In genomic region chr3:116963802-116964201, GRCh38 we compare ENCODE assay signal across 22 cellular contexts.
DNase-seq lines count a peak whose midpoint lies in the region; ATAC-seq, FAIRE-seq and TF ChIP-seq lines count a peak whose summit lies in the region.
"Had no signal": no experiment of that assay in that cellular context is flagged by ENCODE, and none has a peak within 500 bp of the region (broad histone marks: within the 10 kb centered on the region; RNA-seq: fewer than 3 reads in every experiment).

No MANE protein-coding gene starts in this region.

- no peaks in the 10 kb centered on the region for H3K9me3 ChIP-seq in GM12878 (replicated peaks; ENCODE audit: control insufficient read depth, insufficient read depth, low read length)
- H3K9me3 ChIP-seq: BLaER1 had no signal

- H3K36me3 ChIP-seq in GM12878 (ENCODE audit: control insufficient read depth in 2 of 2, insufficient read depth in 2 of 2, low read length in 1 of 2) = no peaks in the 10 kb centered on the region
- H3K36me3 ChIP-seq: BLaER1 had no signal

- no peaks in the 10 kb centered on the region for H3K79me2 ChIP-seq in GM12878 (ENCODE audit: control insufficient read depth, insufficient read depth, low read length)

- WGBS in GM12878 (ENCODE audit: insufficient coverage, insufficient replicate concordance, low lambda C conversion rate, missing lambda C conversion rate) = 32% methylated on average over 3 of the region's 3 CpGs

- H3K27ac ChIP-seq in GM12878 (ENCODE audit: control insufficient read depth, insufficient read depth) = no peak overlapping the region
- H3K27ac ChIP-seq: BLaER1, C4-2B, GM23248 had no signal

- H3K9ac ChIP-seq in GM12878 (ENCODE audit: control insufficient read depth, insufficient read depth, low read length) = no peak overlapping the region
- H3K9ac ChIP-seq: BLaER1, GM23248 had no signal

- RAD21 ChIA-PET in GM12878 (lab: Charles Lee; ENCODE audit: unreplicated experiment) = no interaction called here

- POLR2A ChIA-PET in GM12878 (lab: Charles Lee) = no interaction called here

- H3K4me1 Mint-ChIP-seq in stimulated activated naive CD8-positive, alpha-beta T cell treated with anti-CD3 and anti-CD28 coated beads, Interleukin-15, amount 100 ng/mL, for 72 hours = no peaks in the 10 kb centered on the region
- H3K4me1 Mint-ChIP-seq: B cell; CD4-positive, CD25-positive, alpha-beta regulatory T cell; CD8-positive, alpha-beta memory T cell had no signal

- peaks cover 0 to 5% of the 10 kb centered on the region in 2 donors for H3K9me3 Mint-ChIP-seq in stimulated activated naive CD8-positive, alpha-beta T cell treated with anti-CD3 and anti-CD28 coated beads, Interleukin-15, amount 100 ng/mL, for 72 hours

- no peak overlapping the region for H3K4me3 Mint-ChIP-seq in stimulated activated naive CD8-positive, alpha-beta T cell treated with anti-CD3 and anti-CD28 coated beads, Interleukin-15, amount 100 ng/mL, for 72 hours
- H3K4me3 Mint-ChIP-seq: B cell; CD4-positive, CD25-positive, alpha-beta regulatory T cell; CD8-positive, alpha-beta memory T cell had no signal

- in situ Hi-C loops in GM12878 (cut with MboI) = no loop called here

- H3K4me1 ChIP-seq in GM12878 (ENCODE audit: control insufficient read depth, insufficient read depth, low read length) = no peaks in the 10 kb centered on the region
- H3K4me1 ChIP-seq: BLaER1 had no signal

- FAIRE-seq in GM12878 (lab: Jason Lieb, UNC) = no peak
- FAIRE-seq: GM12891, GM18507, H1 had no signal

- TF ChIP-seq CTCF in GM12878 (IDR thresholded peaks at IDR 0.05 in 2 of 3, conservative IDR thresholded peaks at IDR 0.05 in 1 of 3; ENCODE audit: control insufficient read depth in 2 of 3, extremely low read depth in 1 of 3, insufficient read depth in 1 of 3, low read depth in 3 of 3, low read length in 3 of 3) = no peak
- TF ChIP-seq CTCF in epithelial cell of esophagus (IDR thresholded peaks at IDR 0.05; ENCODE audit: insufficient read depth, low read depth, low read length, missing control alignments) = no peak

- H3K27me3 Mint-ChIP-seq in stimulated activated naive CD8-positive, alpha-beta T cell treated with anti-CD3 and anti-CD28 coated beads, Interleukin-15, amount 100 ng/mL, for 72 hours = no peaks in the 10 kb centered on the region
- H3K27me3 Mint-ChIP-seq: B cell; CD4-positive, CD25-positive, alpha-beta regulatory T cell; CD8-positive, alpha-beta memory T cell had no signal

- H2AFZ ChIP-seq in GM12878 (ENCODE audit: control insufficient read depth, low read depth, low read length) = no peak overlapping the region
- H2AFZ ChIP-seq: GM23248 had no signal

- TF ChIP-seq EP300 in GM12878 (IDR thresholded peaks at IDR 0.05; ENCODE audit: borderline replicate concordance in 1 of 2, control insufficient read depth in 1 of 2, low read depth in 2 of 2, low read length in 2 of 2) = no peak

- SMC1A ChIA-PET in GM12878 (lab: Charles Lee; ENCODE audit: uncharacterized antibody, unreplicated experiment) = no interaction called here

- peak; percentile 33 for DNase-seq in DMS53 (lab: John Stamatoyannopoulos, UW)
- peak; percentile 12 for DNase-seq in HPDE6-E6E7 (ENCODE audit: extremely low spot score)
- DNase-seq in GM12878 (ENCODE audit: low read depth, low spot score) = no peak
- peak; percentile 2 for DNase-seq in epithelial cell of esophagus (ENCODE audit: low read depth)
- no peak for DNase-seq in stimulated activated naive CD8-positive, alpha-beta T cell treated with anti-CD3 and anti-CD28 coated beads, Interleukin-15, amount 100 ng/mL, for 72 hours
- DNase-seq in T1000 (lab: John Stamatoyannopoulos, UW) = no peak
- DNase-seq: CD4-positive, CD25-positive, alpha-beta regulatory T cell; CD8-positive, alpha-beta memory T cell; DMS79; EL; GDM1; GM23248; H7; HCEC 1CT had no signal

- no TSS peak for BruUV-seq in GM12878 (replicated peaks; lab: Mats Ljungman, UMichigan)

- intact Hi-C loops in GM12878 (cut with micrococcal nuclease; ENCODE audit: unreplicated experiment) = no loop called here

- CTCF ChIA-PET in GM12878 (lab: Yijun Ruan, JAX) = no interaction called here

- no peak for TF ChIP-seq POLR2A in GM12878 (IDR thresholded peaks at IDR 0.05; ENCODE audit: low read depth, low read length)

- H3K27me3 ChIP-seq in GM12878 (replicated peaks in 1 of 2; ENCODE audit: control insufficient read depth in 2 of 2, insufficient read depth in 2 of 2, low read length in 1 of 2) = no peaks in the 10 kb centered on the region
- H3K27me3 ChIP-seq: BLaER1 had no signal

- ATAC-seq in GM12878 (no peak), GM19463 (IDR thresholded peaks at IDR 0.05; ENCODE audit: unreplicated experiment) (no peak), HG02798 (IDR thresholded peaks at IDR 0.05; ENCODE audit: poor library complexity, unreplicated experiment) (no peak)
- ATAC-seq in stimulated activated naive CD8-positive, alpha-beta T cell treated with anti-CD3 and anti-CD28 coated beads, Interleukin-15, amount 100 ng/mL, for 72 hours = no peak

- no peak overlapping the region for H3K27ac Mint-ChIP-seq in stimulated activated naive CD8-positive, alpha-beta T cell treated with anti-CD3 and anti-CD28 coated beads, Interleukin-15, amount 100 ng/mL, for 72 hours
- H3K27ac Mint-ChIP-seq: B cell; CD4-positive, CD25-positive, alpha-beta regulatory T cell; CD8-positive, alpha-beta memory T cell had no signal

- no peak overlapping the region for H3K4me2 ChIP-seq in GM12878 (ENCODE audit: control insufficient read depth, insufficient read depth)
- H3K4me2 ChIP-seq: BLaER1 had no signal

- TF ChIP-seq RAD21 in GM12878 (IDR thresholded peaks at IDR 0.05; ENCODE audit: insufficient read depth, low read depth, low read length) = no peak

- H3K4me3 ChIP-seq in GM12878 (no peak overlapping the region), epithelial cell of esophagus (ENCODE audit: low read length) (no peak overlapping the region)
- H3K4me3 ChIP-seq: BLaER1, GM23248 had no signal

- no peaks in the 10 kb centered on the region for H4K20me1 ChIP-seq in GM12878 (ENCODE audit: control insufficient read depth, insufficient read depth)
- H4K20me1 ChIP-seq: BLaER1 had no signal

TF ChIP-seq in GM12878, 131 proteins besides CTCF, POLR2A, EP300 and RAD21:
- TF ChIP-seq PKNOX1 (IDR thresholded peaks at IDR 0.05) = peak; percentile 66
- no peak for TF ChIP-seq NBN (IDR thresholded peaks at IDR 0.05)

Comparison
In these comparisons a context has a peak if more than half of its experiments do, and no peak if none do; other contexts are left out.
1. DNase-seq: peak in DMS53 (single experiment), HPDE6-E6E7 (single experiment) and epithelial cell of esophagus (single experiment); none in GM12878 (single experiment), stimulated activated naive CD8-positive, alpha-beta T cell treated with anti-CD3 and anti-CD28 coated beads, Interleukin-15, amount 100 ng/mL, for 72 hours (0 of 2) and T1000 (single experiment).